Comparison of ENCODE assay signal across 14 cellular contexts in genomic region chr19:1913781-1914577, GRCh38. TPM values are rescaled to one million over a fixed set of nuclear protein-coding genes. Genes with fewer than 3 reads are reported as not detected.
DNase-seq lines count a peak whose midpoint lies in the region; TF ChIP-seq lines count a peak whose summit lies in the region.
"Had no signal": no experiment of that assay in that cellular context is flagged by ENCODE, and none has a peak within 500 bp of the region (broad histone marks: within the 10 kb centered on the region; RNA-seq: fewer than 3 reads in every experiment).

No MANE protein-coding gene starts in this region.

- no peaks in the 10 kb centered on the region for H3K27me3 ChIP-seq in esophagus squamous epithelium
- H3K27me3 ChIP-seq in trophoblast cell (ENCODE audit: insufficient read depth, low read length), result no peaks in the 10 kb centered on the region
- H3K27me3 ChIP-seq in MG63, result no peaks in the 10 kb centered on the region

- no peak overlapping the region for H4K91ac ChIP-seq in trophoblast cell (ENCODE audit: low read depth, low read length)

- no peak overlapping the region for H3K23ac ChIP-seq in trophoblast cell (ENCODE audit: low read length)

- H3K4me2 ChIP-seq in trophoblast cell (ENCODE audit: low read length), result no peak overlapping the region

- H3K4ac ChIP-seq in trophoblast cell (ENCODE audit: low read depth, low read length), result peak overlapping the region; percentile 12

- H2BK120ac ChIP-seq in trophoblast cell (ENCODE audit: insufficient read depth, low read length, poor library complexity), result no peak overlapping the region

- no peak overlapping the region for H4K12ac ChIP-seq in trophoblast cell (ENCODE audit: low read depth, low read length)

- no peak overlapping the region for H3K9ac ChIP-seq in trophoblast cell (ENCODE audit: low read length)
- H3K9ac ChIP-seq: GM23248 had no signal

- H3K4me3 ChIP-seq in HEK293 (ENCODE audit: low read depth, low read length), result no peak overlapping the region
- no peak overlapping the region for H3K4me3 ChIP-seq in esophagus squamous epithelium
- no peak overlapping the region for H3K4me3 ChIP-seq in trophoblast cell (ENCODE audit: low read depth, low read length)
- no peak overlapping the region for H3K4me3 ChIP-seq in MG63
- H3K4me3 ChIP-seq: GM23248 had no signal

- H2BK5ac ChIP-seq in trophoblast cell (ENCODE audit: low read depth, low read length, poor library complexity), result no peak overlapping the region

- POLR2A ChIA-PET in HEK293 (lab: Yijun Ruan, JAX), result interaction anchor here (0.9 to 1.1 kb wide), 2 partner anchors 23 to 25 kb away, joined by 3 read pairs; no protein-coding TSS in a partner anchor

- H2AK5ac ChIP-seq in trophoblast cell (ENCODE audit: low read length), result no peak overlapping the region

- H3K9me3 ChIP-seq in HEK293 (ENCODE audit: control insufficient read depth, insufficient read depth, low read depth, low read length) (no peaks in the 10 kb centered on the region), esophagus squamous epithelium (no peaks in the 10 kb centered on the region), trophoblast cell (ENCODE audit: insufficient read depth, low read depth, low read length) (peaks cover 4% of the 10 kb centered on the region), MG63 (no peaks in the 10 kb centered on the region)

- no peak overlapping the region for H2BK12ac ChIP-seq in trophoblast cell (ENCODE audit: low read length)

- WGBS in esophagus squamous epithelium, 2 donors, result 33 to 40% methylated on average over 3 of the region's 23 CpGs
- WGBS in trophoblast cell (ENCODE audit: extremely low coverage, insufficient coverage, insufficient read length), result no CpG with 5 or more reads among the region's 23 CpGs

- TF ChIP-seq CTCF in HEK293 (tag by site-specific recombination; IDR thresholded peaks at IDR 0.05), result no peak
- TF ChIP-seq CTCF in esophagus squamous epithelium (IDR thresholded peaks at IDR 0.05), result no peak
- TF ChIP-seq CTCF in GM13977 (IDR thresholded peaks at IDR 0.05; ENCODE audit: extremely low read depth, insufficient read depth, missing control alignments), result no peak

- H3K79me2 ChIP-seq in trophoblast cell (ENCODE audit: control insufficient read depth, insufficient read depth, low read length, poor library complexity), result peaks cover 19% of the 10 kb centered on the region

- intact Hi-C loops in esophagus squamous epithelium (cut with DNase I), result loop anchor here (10.0 kb wide), 1 partner anchor 161 kb away; no protein-coding TSS in a partner anchor

- no peak overlapping the region for H3K18ac ChIP-seq in trophoblast cell (ENCODE audit: low read length)

- H2AFZ ChIP-seq in trophoblast cell (ENCODE audit: insufficient read depth, low read length, poor library complexity), result no peak overlapping the region
- H2AFZ ChIP-seq: GM23248 had no signal

- CTCF ChIA-PET in HEK293 (lab: Yijun Ruan, JAX), result no interaction called here

- H3K14ac ChIP-seq in trophoblast cell (ENCODE audit: low read length), result no peak overlapping the region

- no peaks in the 10 kb centered on the region for H3K79me1 ChIP-seq in trophoblast cell (ENCODE audit: low read length)

- H3K27ac ChIP-seq in HEK293 (ENCODE audit: extremely low read depth, low read depth, low read length), result no peak overlapping the region
- H3K27ac ChIP-seq in angular gyrus (ENCODE audit: low read depth, low read length), result peak overlapping the region; percentile 45
- H3K27ac ChIP-seq in esophagus squamous epithelium, result peak overlapping the region in 3 of 4 donors; percentile 47 to 64 (median 55)
- no peak overlapping the region for H3K27ac ChIP-seq in trophoblast cell (ENCODE audit: low read depth, low read length)
- H3K27ac ChIP-seq: GM23248 had no signal

- H3K36me3 ChIP-seq in HEK293 (ENCODE audit: control insufficient read depth in 2 of 2, insufficient read depth in 1 of 2, low read length in 2 of 2) (peaks cover 0 to 59% of the 10 kb centered on the region in 2 experiments; a peak in 2 of 3 replicates), esophagus squamous epithelium (peaks cover 10 to 59% (median 30%) of the 10 kb centered on the region in 3 donors), trophoblast cell (ENCODE audit: control insufficient read depth in 1 of 2, insufficient read depth in 2 of 2, low read length in 2 of 2) (peaks cover 63 to 72% of the 10 kb centered on the region in 2 experiments), MG63 (no peaks in the 10 kb centered on the region)

- no peak overlapping the region for H4K8ac ChIP-seq in trophoblast cell (ENCODE audit: low read depth, low read length)

- peaks cover 9% of the 10 kb centered on the region for H3K4me1 ChIP-seq in HEK293 (ENCODE audit: control insufficient read depth, insufficient read depth, low read length)
- H3K4me1 ChIP-seq in esophagus squamous epithelium, result peaks cover 27 to 61% (median 32%) of the 10 kb centered on the region in 3 donors
- H3K4me1 ChIP-seq in trophoblast cell (ENCODE audit: control insufficient read depth in 1 of 2, insufficient read depth in 2 of 2, low read length in 2 of 2), result peaks cover 4 to 10% of the 10 kb centered on the region in 2 experiments

- no peak for TF ChIP-seq POLR2A in esophagus squamous epithelium (IDR thresholded peaks at IDR 0.05)

- DNase-seq in esophagus squamous epithelium (lab: John Stamatoyannopoulos, UW), result no peak
- no peak for DNase-seq in trophoblast cell
- no peak for DNase-seq in midbrain (lab: John Stamatoyannopoulos, UW)
- no peak for DNase-seq in MG63
- no peak for DNase-seq in effector CD4-positive, alpha-beta T cell
- DNase-seq in GM13977 (ENCODE audit: low spot score), result no peak
- DNase-seq: ACHN, DMS79 treated with DMSO at 0.1 percent for 48 hours, GM23248, Karpas-422, NCI-H1930, NCI-H2171 treated with DMSO at 0.1 percent for 48 hours had no signal

- in situ Hi-C loops in GM13977 (cut with MboI; ENCODE audit: low pct_unique_long_range_greater_than_20kb, low sequenced_read_pairs, unreplicated experiment), result no loop called here

TF ChIP-seq in HEK293, 187 proteins besides CTCF, POLR2A, EP300 and RAD21 (continues in another document):
- TF ChIP-seq EGR2 (tag by site-specific recombination; IDR thresholded peaks at IDR 0.05; ENCODE audit: low read depth) (peak; percentile 71), IKZF3 (tag by site-specific recombination; IDR thresholded peaks at IDR 0.05) (no peak), ZNF473 (tag by site-specific recombination; IDR thresholded peaks at IDR 0.05) (no peak), ZNF513 (tag by site-specific recombination; IDR thresholded peaks at IDR 0.05) (no peak), ZNF16 (tag by site-specific recombination; IDR thresholded peaks at IDR 0.05; ENCODE audit: low read depth) (no peak), ZNF174 (tag by site-specific recombination; IDR thresholded peaks at IDR 0.05) (no peak), BCL11B (tag by site-specific recombination; IDR thresholded peaks at IDR 0.05; ENCODE audit: low read depth) (no peak)
- TF ChIP-seq, protein P1, sequence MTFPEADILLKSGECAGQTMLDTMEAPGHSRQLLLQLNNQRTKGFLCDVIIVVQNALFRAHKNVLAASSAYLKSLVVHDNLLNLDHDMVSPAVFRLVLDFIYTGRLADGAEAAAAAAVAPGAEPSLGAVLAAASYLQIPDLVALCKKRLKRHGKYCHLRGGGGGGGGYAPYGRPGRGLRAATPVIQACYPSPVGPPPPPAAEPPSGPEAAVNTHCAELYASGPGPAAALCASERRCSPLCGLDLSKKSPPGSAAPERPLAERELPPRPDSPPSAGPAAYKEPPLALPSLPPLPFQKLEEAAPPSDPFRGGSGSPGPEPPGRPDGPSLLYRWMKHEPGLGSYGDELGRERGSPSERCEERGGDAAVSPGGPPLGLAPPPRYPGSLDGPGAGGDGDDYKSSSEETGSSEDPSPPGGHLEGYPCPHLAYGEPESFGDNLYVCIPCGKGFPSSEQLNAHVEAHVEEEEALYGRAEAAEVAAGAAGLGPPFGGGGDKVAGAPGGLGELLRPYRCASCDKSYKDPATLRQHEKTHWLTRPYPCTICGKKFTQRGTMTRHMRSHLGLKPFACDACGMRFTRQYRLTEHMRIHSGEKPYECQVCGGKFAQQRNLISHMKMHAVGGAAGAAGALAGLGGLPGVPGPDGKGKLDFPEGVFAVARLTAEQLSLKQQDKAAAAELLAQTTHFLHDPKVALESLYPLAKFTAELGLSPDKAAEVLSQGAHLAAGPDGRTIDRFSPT (tag by site-specific recombination; IDR thresholded peaks at IDR 0.05), result 0 out of 2 replicates have a peak, but pooled peaks have one; percentile 13

RNA-seq across cellular contexts. Expression of gene ADAT3, which starts 8.8 kb away (rescaled TPM):
- 10 to 100 TPM in 2 of 4 donors, 1 to 10 TPM in 2; 4.7 to 20.4 (median 11.1) TPM for total RNA-seq in esophagus squamous epithelium
- 10.9 and 12.1 TPM in 2 replicates for polyA plus RNA-seq in trophoblast cell (2013)
- total RNA-seq in MG63 (2014; rRNA removed; shearing (Covaris generic); ENCODE audit: low replicate concordance), result 3.6 TPM in 1 of 2 replicates, not detected in the other

RNA-seq across cellular contexts. Expression of gene SCAMP4, which starts 8.8 kb away (rescaled TPM):
- total RNA-seq in esophagus squamous epithelium, result 100 to 1,000 TPM in 1 of 4 donors, 10 to 100 TPM in 3; 49.8 to 144 (median 83.9) TPM
- 70.2 and 70.3 TPM in 2 replicates for polyA plus RNA-seq in trophoblast cell (2013)
- 33.0 and 41.5 TPM in 2 replicates for total RNA-seq in MG63 (2014; rRNA removed; shearing (Covaris generic); ENCODE audit: low replicate concordance)

RNA-seq across cellular contexts. Expression of gene CSNK1G2, which starts 27.0 kb away (rescaled TPM):
- 10 to 100 TPM; 40.4 to 68.9 (median 60.3) TPM for total RNA-seq in esophagus squamous epithelium
- 92.2 and 93.2 TPM in 2 replicates for polyA plus RNA-seq in trophoblast cell (2013)
- 20.1 and 34.5 TPM in 2 replicates for total RNA-seq in MG63 (2014; rRNA removed; shearing (Covaris generic); ENCODE audit: low replicate concordance)

RNA-seq across cellular contexts. Expression of gene ABHD17A, which starts 28.7 kb away (rescaled TPM):
- total RNA-seq in esophagus squamous epithelium, result 10 to 100 TPM; 78.4 to 91.7 (median 82.9) TPM
- 55.3 and 58.0 TPM in 2 replicates for polyA plus RNA-seq in trophoblast cell (2013)
- 51.7 and 70.7 TPM in 2 replicates for total RNA-seq in MG63 (2014; rRNA removed; shearing (Covaris generic); ENCODE audit: low replicate concordance)

RNA-seq across cellular contexts. Expression of gene KLF16, which starts 50.6 kb away (rescaled TPM):
- total RNA-seq in esophagus squamous epithelium, result 10 to 100 TPM in 1 of 4 donors, 1 to 10 TPM in 3; 8.3 to 13.5 (median 9.1) TPM
- 18.5 and 21.1 TPM in 2 replicates for polyA plus RNA-seq in trophoblast cell (2013)
- 8.1 and 12.6 TPM in 2 replicates for total RNA-seq in MG63 (2014; rRNA removed; shearing (Covaris generic); ENCODE audit: low replicate concordance)

Comparison
In these comparisons a context has a peak if more than half of its experiments do, and no peak if none do; other contexts are left out.
1. H3K27ac ChIP-seq: peak in angular gyrus (single experiment) and esophagus squamous epithelium (3 of 4); none in HEK293 (single experiment) and trophoblast cell (single experiment).